ENCODE assay signal across 1 cellular context in the genomic region with DNA sequence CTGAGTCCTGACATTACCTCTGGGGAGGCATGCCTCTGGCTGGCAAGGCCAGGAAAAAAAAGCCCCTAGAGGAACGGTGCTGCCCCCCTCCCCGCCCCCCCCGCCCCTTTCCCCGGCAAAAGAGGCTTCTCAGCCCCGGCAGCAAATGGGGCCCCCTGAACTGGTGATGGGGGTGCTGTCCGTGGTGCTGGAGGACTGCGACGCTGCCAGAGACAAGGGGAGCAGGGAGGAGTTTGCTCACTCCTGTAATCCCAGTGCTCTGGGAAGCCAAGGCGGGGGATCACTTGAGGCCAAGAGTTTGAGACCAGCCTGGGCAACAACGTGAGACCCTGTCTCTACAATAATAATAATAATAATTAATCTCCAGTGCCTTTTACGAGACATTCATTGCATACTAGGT.
A peak's percentile ranks its signal among the peaks of the same experiment; 100 is the strongest.
TF ChIP-seq lines count a peak whose summit lies in the region.

No MANE protein-coding gene starts in this region.

TF ChIP-seq in HepG2, 621 proteins besides CTCF, POLR2A, EP300 and RAD21 (continued from another document and continues in another):
- TF ChIP-seq ELF4 (CRISPR knock-in tag; IDR thresholded peaks at IDR 0.05; ENCODE audit: borderline replicate concordance) (no peak), ZNF446 (CRISPR knock-in tag; IDR thresholded peaks at IDR 0.05) (peak; percentile 62; the same call in 1 of the 2 replicates), AFF4 (CRISPR knock-in tag; IDR thresholded peaks at IDR 0.05) (no peak), ZNF672 (CRISPR knock-in tag; IDR thresholded peaks at IDR 0.05) (no peak), FOXP1 (IDR thresholded peaks at IDR 0.05) (no peak), FOXP1 (CRISPR knock-in tag; IDR thresholded peaks at IDR 0.05) (no peak), RFXANK (CRISPR knock-in tag; IDR thresholded peaks at IDR 0.05) (no peak), GATAD2A (CRISPR knock-in tag; IDR thresholded peaks at IDR 0.05) (0 out of 2 replicates have a peak, but pooled peaks have one; percentile 30), ZNF598 (CRISPR knock-in tag; IDR thresholded peaks at IDR 0.05; ENCODE audit: borderline replicate concordance) (no peak), ZNF253 (CRISPR knock-in tag; IDR thresholded peaks at IDR 0.05; ENCODE audit: borderline replicate concordance) (no peak), FOXK2 (IDR thresholded peaks at IDR 0.05) (no peak), ZNF747 (CRISPR knock-in tag; IDR thresholded peaks at IDR 0.05; ENCODE audit: borderline replicate concordance) (no peak), MBD4 (IDR thresholded peaks at IDR 0.05; ENCODE audit: borderline replicate concordance, low read length) (no peak), NR2F6 (IDR thresholded peaks at IDR 0.05) (no peak), NR2F6 (CRISPR knock-in tag; IDR thresholded peaks at IDR 0.05) (no peak; the same call in 1 of the 2 replicates), ZNF260 (CRISPR knock-in tag; IDR thresholded peaks at IDR 0.05; ENCODE audit: borderline replicate concordance, low read depth) (no peak), NONO (IDR thresholded peaks at IDR 0.05) (no peak), NONO (CRISPR knock-in tag; conservative IDR thresholded peaks at IDR 0.05) (no peak), MAFF (IDR thresholded peaks at IDR 0.05; ENCODE audit: low read depth, low read length) (no peak), MED1 (CRISPR knock-in tag; IDR thresholded peaks at IDR 0.05) (0 out of 2 replicates have a peak, but pooled peaks have one; percentile 17), RCOR2 (CRISPR knock-in tag; IDR thresholded peaks at IDR 0.05) (no peak), SAP130 (CRISPR knock-in tag; IDR thresholded peaks at IDR 0.05; ENCODE audit: low read depth) (peak; percentile 55), GABPA (IDR thresholded peaks at IDR 0.05; ENCODE audit: low read depth, low read length) (no peak), GABPA (CRISPR knock-in tag; IDR thresholded peaks at IDR 0.05; ENCODE audit: low read depth) (no peak), ATF4 (CRISPR knock-in tag; IDR thresholded peaks at IDR 0.05) (no peak), ZNF652 (CRISPR knock-in tag; IDR thresholded peaks at IDR 0.05; ENCODE audit: borderline replicate concordance, low read depth) (no peak), ZNF20 (CRISPR knock-in tag; IDR thresholded peaks at IDR 0.05) (no peak), PLSCR1 (CRISPR knock-in tag; IDR thresholded peaks at IDR 0.05; ENCODE audit: borderline replicate concordance) (no peak), ZNF552 (CRISPR knock-in tag; IDR thresholded peaks at IDR 0.05; ENCODE audit: borderline replicate concordance) (no peak), SAFB2 (CRISPR knock-in tag; IDR thresholded peaks at IDR 0.05; ENCODE audit: borderline replicate concordance, low read depth) (no peak), RARG (CRISPR knock-in tag; IDR thresholded peaks at IDR 0.05; ENCODE audit: low read depth) (no peak), HOXA5 (CRISPR knock-in tag; IDR thresholded peaks at IDR 0.05) (peak; percentile 77; the same call in 1 of the 2 replicates), ZNF12 (CRISPR knock-in tag; IDR thresholded peaks at IDR 0.05) (0 out of 2 replicates have a peak, but pooled peaks have one; percentile 32), IKZF1 (IDR thresholded peaks at IDR 0.05) (no peak), POGZ (CRISPR knock-in tag; IDR thresholded peaks at IDR 0.05) (no peak), ZKSCAN8 (CRISPR knock-in tag; IDR thresholded peaks at IDR 0.05; ENCODE audit: borderline replicate concordance) (no peak), THYN1 (CRISPR knock-in tag; IDR thresholded peaks at IDR 0.05; ENCODE audit: borderline replicate concordance, low read depth) (no peak), BHLHE40 (IDR thresholded peaks at IDR 0.05; ENCODE audit: low read length) (no peak), NR2C2 (CRISPR knock-in tag; IDR thresholded peaks at IDR 0.05; ENCODE audit: borderline replicate concordance) (no peak), MEF2D (CRISPR knock-in tag; IDR thresholded peaks at IDR 0.05) (no peak), SKIL (CRISPR knock-in tag; IDR thresholded peaks at IDR 0.05; ENCODE audit: borderline replicate concordance) (no peak)
- TF ChIP-seq, protein P1, sequence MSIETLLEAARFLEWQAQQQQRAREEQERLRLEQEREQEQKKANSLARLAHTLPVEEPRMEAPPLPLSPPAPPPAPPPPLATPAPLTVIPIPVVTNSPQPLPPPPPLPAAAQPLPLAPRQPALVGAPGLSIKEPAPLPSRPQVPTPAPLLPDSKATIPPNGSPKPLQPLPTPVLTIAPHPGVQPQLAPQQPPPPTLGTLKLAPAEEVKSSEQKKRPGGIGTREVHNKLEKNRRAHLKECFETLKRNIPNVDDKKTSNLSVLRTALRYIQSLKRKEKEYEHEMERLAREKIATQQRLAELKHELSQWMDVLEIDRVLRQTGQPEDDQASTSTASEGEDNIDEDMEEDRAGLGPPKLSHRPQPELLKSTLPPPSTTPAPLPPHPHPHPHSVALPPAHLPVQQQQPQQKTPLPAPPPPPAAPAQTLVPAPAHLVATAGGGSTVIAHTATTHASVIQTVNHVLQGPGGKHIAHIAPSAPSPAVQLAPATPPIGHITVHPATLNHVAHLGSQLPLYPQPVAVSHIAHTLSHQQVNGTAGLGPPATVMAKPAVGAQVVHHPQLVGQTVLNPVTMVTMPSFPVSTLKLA (IDR thresholded peaks at IDR 0.05) = no peak
- TF ChIP-seq, protein P2, sequence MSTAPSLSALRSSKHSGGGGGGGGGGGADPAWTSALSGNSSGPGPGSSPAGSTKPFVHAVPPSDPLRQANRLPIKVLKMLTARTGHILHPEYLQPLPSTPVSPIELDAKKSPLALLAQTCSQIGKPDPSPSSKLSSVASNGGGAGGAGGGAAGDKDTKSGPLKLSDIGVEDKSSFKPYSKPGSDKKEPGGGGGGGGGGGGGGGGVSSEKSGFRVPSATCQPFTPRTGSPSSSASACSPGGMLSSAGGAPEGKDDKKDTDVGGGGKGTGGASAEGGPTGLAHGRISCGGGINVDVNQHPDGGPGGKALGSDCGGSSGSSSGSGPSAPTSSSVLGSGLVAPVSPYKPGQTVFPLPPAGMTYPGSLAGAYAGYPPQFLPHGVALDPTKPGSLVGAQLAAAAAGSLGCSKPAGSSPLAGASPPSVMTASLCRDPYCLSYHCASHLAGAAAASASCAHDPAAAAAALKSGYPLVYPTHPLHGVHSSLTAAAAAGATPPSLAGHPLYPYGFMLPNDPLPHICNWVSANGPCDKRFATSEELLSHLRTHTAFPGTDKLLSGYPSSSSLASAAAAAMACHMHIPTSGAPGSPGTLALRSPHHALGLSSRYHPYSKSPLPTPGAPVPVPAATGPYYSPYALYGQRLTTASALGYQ (CRISPR knock-in tag; IDR thresholded peaks at IDR 0.05) = no peak
- TF ChIP-seq, protein P3, sequence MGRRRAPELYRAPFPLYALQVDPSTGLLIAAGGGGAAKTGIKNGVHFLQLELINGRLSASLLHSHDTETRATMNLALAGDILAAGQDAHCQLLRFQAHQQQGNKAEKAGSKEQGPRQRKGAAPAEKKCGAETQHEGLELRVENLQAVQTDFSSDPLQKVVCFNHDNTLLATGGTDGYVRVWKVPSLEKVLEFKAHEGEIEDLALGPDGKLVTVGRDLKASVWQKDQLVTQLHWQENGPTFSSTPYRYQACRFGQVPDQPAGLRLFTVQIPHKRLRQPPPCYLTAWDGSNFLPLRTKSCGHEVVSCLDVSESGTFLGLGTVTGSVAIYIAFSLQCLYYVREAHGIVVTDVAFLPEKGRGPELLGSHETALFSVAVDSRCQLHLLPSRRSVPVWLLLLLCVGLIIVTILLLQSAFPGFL (CRISPR knock-in tag; IDR thresholded peaks at IDR 0.05) = no peak
- TF ChIP-seq, protein P4, sequence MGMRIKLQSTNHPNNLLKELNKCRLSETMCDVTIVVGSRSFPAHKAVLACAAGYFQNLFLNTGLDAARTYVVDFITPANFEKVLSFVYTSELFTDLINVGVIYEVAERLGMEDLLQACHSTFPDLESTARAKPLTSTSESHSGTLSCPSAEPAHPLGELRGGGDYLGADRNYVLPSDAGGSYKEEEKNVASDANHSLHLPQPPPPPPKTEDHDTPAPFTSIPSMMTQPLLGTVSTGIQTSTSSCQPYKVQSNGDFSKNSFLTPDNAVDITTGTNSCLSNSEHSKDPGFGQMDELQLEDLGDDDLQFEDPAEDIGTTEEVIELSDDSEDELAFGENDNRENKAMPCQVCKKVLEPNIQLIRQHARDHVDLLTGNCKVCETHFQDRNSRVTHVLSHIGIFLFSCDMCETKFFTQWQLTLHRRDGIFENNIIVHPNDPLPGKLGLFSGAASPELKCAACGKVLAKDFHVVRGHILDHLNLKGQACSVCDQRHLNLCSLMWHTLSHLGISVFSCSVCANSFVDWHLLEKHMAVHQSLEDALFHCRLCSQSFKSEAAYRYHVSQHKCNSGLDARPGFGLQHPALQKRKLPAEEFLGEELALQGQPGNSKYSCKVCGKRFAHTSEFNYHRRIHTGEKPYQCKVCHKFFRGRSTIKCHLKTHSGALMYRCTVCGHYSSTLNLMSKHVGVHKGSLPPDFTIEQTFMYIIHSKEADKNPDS (CRISPR knock-in tag; IDR thresholded peaks at IDR 0.05) = no peak
- TF ChIP-seq, protein P5, sequence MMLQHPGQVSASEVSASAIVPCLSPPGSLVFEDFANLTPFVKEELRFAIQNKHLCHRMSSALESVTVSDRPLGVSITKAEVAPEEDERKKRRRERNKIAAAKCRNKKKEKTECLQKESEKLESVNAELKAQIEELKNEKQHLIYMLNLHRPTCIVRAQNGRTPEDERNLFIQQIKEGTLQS (CRISPR knock-in tag; IDR thresholded peaks at IDR 0.05) = no peak
